In genomic region chr4:24476209-24476781, GRCh38 we compare ENCODE assay signal across 8 cellular contexts.
DNase-seq lines count a peak whose midpoint lies in the region; ATAC-seq and TF ChIP-seq lines count a peak whose summit lies in the region.

No MANE protein-coding gene starts in this region.

- no peak for TF ChIP-seq POLR2A in gastrocnemius medialis (IDR thresholded peaks at IDR 0.05)

- no peaks in the 10 kb centered on the region for H4K20me1 ChIP-seq in KMS-11 (ENCODE audit: insufficient read depth)

- H3K27ac Mint-ChIP-seq in activated CD4-positive, alpha-beta memory T cell treated with anti-CD3 and anti-CD28 coated beads for 36 hours, result no peak overlapping the region

- intact Hi-C loops in gastrocnemius medialis (cut with DNase I; ENCODE audit: low total_unique reads), result no loop called here
- intact Hi-C loops in activated CD4-positive, alpha-beta memory T cell treated with anti-CD3 and anti-CD28 coated beads for 36 hours (cut with micrococcal nuclease), result loop anchor here (10.0 kb wide), 1 partner anchor 899 kb away; the partner anchor contains the start of gene ANAPC4

- no peaks in the 10 kb centered on the region for H3K27me3 ChIP-seq in KMS-11 (ENCODE audit: insufficient read depth, low read depth)
- H3K27me3 ChIP-seq in gastrocnemius medialis, result peaks cover 0 to 4% (median 0%) of the 10 kb centered on the region in 3 donors

- no peak overlapping the region for H3K4me3 ChIP-seq in KMS-11 (IDR thresholded peaks at IDR 0.05; ENCODE audit: insufficient read depth, low read depth, low read length)
- no peak overlapping the region for H3K4me3 ChIP-seq in gastrocnemius medialis

- H3K9me3 Mint-ChIP-seq in activated CD4-positive, alpha-beta memory T cell treated with anti-CD3 and anti-CD28 coated beads for 36 hours, result no peaks in the 10 kb centered on the region

- no peak overlapping the region for H3K27ac ChIP-seq in KMS-11
- no peak overlapping the region for H3K27ac ChIP-seq in gastrocnemius medialis

- no peak for ATAC-seq in gastrocnemius medialis
- no peak for ATAC-seq in HG03521 (IDR thresholded peaks at IDR 0.05; ENCODE audit: unreplicated experiment)
- ATAC-seq in HG03196 (IDR thresholded peaks at IDR 0.05; ENCODE audit: unreplicated experiment), result no peak

- H3K4me1 Mint-ChIP-seq in activated CD4-positive, alpha-beta memory T cell treated with anti-CD3 and anti-CD28 coated beads for 36 hours (ENCODE audit: low read depth), result peaks cover 7% of the 10 kb centered on the region

- in situ Hi-C loops in gastrocnemius medialis (cut with MboI; ENCODE audit: low sequenced_read_pairs in 4 of 4), result loop anchor here in 3 of 4 donors (10.0 to 25.0 kb wide), 3 partner anchors 109 to 511 kb away; partner anchors contain the start of genes SOD3 (in 2 of the 3) and DHX15 (in 1 of the 3)

- CTCF ChIA-PET in activated CD4-positive, alpha-beta memory T cell treated with anti-CD3 and anti-CD28 coated beads for 36 hours (lab: Charles Lee), result interaction anchor here (0.7 to 2.8 kb wide), 8 partner anchors 9 to 504 kb away, joined by 3 to 14 read pairs (median 3); no protein-coding TSS in a partner anchor

- TF ChIP-seq CTCF in KMS-11 (conservative IDR thresholded peaks at IDR 0.05; ENCODE audit: low read depth, low read length) (peak; percentile 51; the same call in 1 of the 2 replicates), gastrocnemius medialis (IDR thresholded peaks at IDR 0.05 in 4 of 5, conservative IDR thresholded peaks at IDR 0.05 in 1 of 5) (peak in 3 of 5 experiments; percentile 9 to 49 (median 43))

- H3K4me1 ChIP-seq in KMS-11 (ENCODE audit: low read depth, poor library complexity, severe bottlenecking) (no peaks in the 10 kb centered on the region), gastrocnemius medialis (peaks cover 6 to 10% of the 10 kb centered on the region in 2 donors)

- H3K4me3 Mint-ChIP-seq in activated CD4-positive, alpha-beta memory T cell treated with anti-CD3 and anti-CD28 coated beads for 36 hours, result no peak overlapping the region

- H3K36me3 Mint-ChIP-seq in activated CD4-positive, alpha-beta memory T cell treated with anti-CD3 and anti-CD28 coated beads for 36 hours, result no peaks in the 10 kb centered on the region

- POLR2A ChIA-PET in activated CD4-positive, alpha-beta memory T cell treated with anti-CD3 and anti-CD28 coated beads for 36 hours (lab: Charles Lee), result no interaction called here

- H3K79me2 ChIP-seq in KMS-11 (ENCODE audit: insufficient read depth, low read depth), result no peaks in the 10 kb centered on the region

- no peak overlapping the region for H3K9ac ChIP-seq in KMS-11

- H3K4me2 ChIP-seq in KMS-11, result no peak overlapping the region

- DNase-seq in DMS 273 (lab: John Stamatoyannopoulos, UW; ENCODE audit: unreplicated experiment) (peak; percentile 44), DMS 273 treated with DMSO at 0.1 percent for 48 hours (lab: John Stamatoyannopoulos, UW) (no peak), dermis blood vessel endothelial cell (peak; percentile 51), gastrocnemius medialis (no peak)
- DNase-seq in activated CD4-positive, alpha-beta memory T cell treated with anti-CD3 and anti-CD28 coated beads for 36 hours, result no peak

- H3K27me3 Mint-ChIP-seq in activated CD4-positive, alpha-beta memory T cell treated with anti-CD3 and anti-CD28 coated beads for 36 hours, result peaks cover 28% of the 10 kb centered on the region

- no peaks in the 10 kb centered on the region for H3K36me3 ChIP-seq in KMS-11 (ENCODE audit: insufficient read depth)
- H3K36me3 ChIP-seq in gastrocnemius medialis, result no peaks in the 10 kb centered on the region

- no peak overlapping the region for H2AFZ ChIP-seq in KMS-11 (ENCODE audit: low read depth)

- H3K9me3 ChIP-seq in gastrocnemius medialis, result no peaks in the 10 kb centered on the region

Comparison
In these comparisons a context has a peak if more than half of its experiments do, and no peak if none do; other contexts are left out.
1. DNase-seq: peak in DMS 273 (single experiment) and dermis blood vessel endothelial cell (single experiment); none in DMS 273 treated with DMSO at 0.1 percent for 48 hours (single experiment), gastrocnemius medialis (0 of 2) and activated CD4-positive, alpha-beta memory T cell treated with anti-CD3 and anti-CD28 coated beads for 36 hours (single experiment).